8 cellular contexts compared by ENCODE assay signal in genomic region chr10:47047577-47048532, GRCh38.
DNase-seq lines count a peak whose midpoint lies in the region; ATAC-seq and TF ChIP-seq lines count a peak whose summit lies in the region.

No MANE protein-coding gene starts in this region.

- CTCF ChIA-PET in mammary epithelial cell (lab: Charles Lee; ENCODE audit: low non-redundant PET), result interaction anchor here (0.6 to 1.2 kb wide), 5 partner anchors 168 to 738 kb away, joined by 3 to 14 read pairs (median 4); no protein-coding TSS in a partner anchor

- BruUV-seq in mammary epithelial cell (replicated peaks; lab: Mats Ljungman, UMichigan), result no TSS peak

- no peak overlapping the region for H2AFZ ChIP-seq in mammary epithelial cell (ENCODE audit: low read depth, low read length)

- no peaks in the 10 kb centered on the region for H4K20me1 ChIP-seq in mammary epithelial cell (ENCODE audit: insufficient read depth, low read length)

- 51% methylated on average over 14 of the region's 15 CpGs for WGBS in mammary epithelial cell (ENCODE audit: low coverage, missing lambda C conversion rate)

- no peaks in the 10 kb centered on the region for H3K4me1 ChIP-seq in mammary epithelial cell (ENCODE audit: insufficient read depth, low read length)

- dilution Hi-C loops in mammary epithelial cell (cut with HindIII; ENCODE audit: low sequenced_read_pairs), result loop anchor here (5.0 kb wide), 1 partner anchor 54 kb away; no protein-coding TSS in a partner anchor

- in situ Hi-C loops in ACHN (cut with HindIII; ENCODE audit: low pct_ligation_motif_present, low pct_unique_long_range_greater_than_20kb, low sequenced_read_pairs), result no loop called here
- in situ Hi-C loops in GM13976 (cut with MboI; ENCODE audit: low sequenced_read_pairs, unreplicated experiment), result no loop called here
- in situ Hi-C loops in mammary epithelial cell (cut with MboI; ENCODE audit: low sequenced_read_pairs in 2 of 2), result no loop called here

- no peak overlapping the region for H3K4me2 ChIP-seq in mammary epithelial cell (ENCODE audit: insufficient read depth, low read depth, low read length)

- no peak overlapping the region for H3K27ac ChIP-seq in mammary epithelial cell (ENCODE audit: insufficient read depth, low read depth, low read length)

- peak; percentile 93 for TF ChIP-seq CTCF in GM13976 (IDR thresholded peaks at IDR 0.05; ENCODE audit: borderline replicate concordance, control extremely low read depth, extremely low read depth, insufficient read depth, missing control alignments)
- peak; percentile 82 to 92 for TF ChIP-seq CTCF in mammary epithelial cell (conservative IDR thresholded peaks at IDR 0.05 in 1 of 2, IDR thresholded peaks at IDR 0.05 in 1 of 2; ENCODE audit: extremely low read depth in 1 of 2, insufficient read depth in 1 of 2, low read depth in 1 of 2, low read length in 2 of 2)

- no peaks in the 10 kb centered on the region for H3K27me3 ChIP-seq in mammary epithelial cell (ENCODE audit: insufficient read depth, low read length)

- no peaks in the 10 kb centered on the region for H3K9me3 ChIP-seq in mammary epithelial cell (replicated peaks; ENCODE audit: insufficient read depth, low read length)

- ATAC-seq in HG02798 (IDR thresholded peaks at IDR 0.05; ENCODE audit: poor library complexity, unreplicated experiment), result no peak

- no peaks in the 10 kb centered on the region for H3K79me2 ChIP-seq in mammary epithelial cell (ENCODE audit: insufficient read depth, low read length)

- no peaks in the 10 kb centered on the region for H3K36me3 ChIP-seq in mammary epithelial cell (ENCODE audit: insufficient read depth, low read length)

- intact Hi-C loops in mammary epithelial cell (cut with micrococcal nuclease), result loop anchor here (1.0 to 10.0 kb wide), 3 partner anchors 147 to 292 kb away; no protein-coding TSS in a partner anchor

- no peak overlapping the region for H3K4me3 ChIP-seq in mammary epithelial cell (replicated peaks in 1 of 3; ENCODE audit: insufficient read depth in 1 of 3, low read depth in 2 of 3, low read length in 3 of 3)

- no peak overlapping the region for H3K9ac ChIP-seq in mammary epithelial cell (ENCODE audit: insufficient read depth, low read length)

- DNase-seq in ACHN (peak; percentile 64), GM13976 (ENCODE audit: low spot score) (peak; percentile 84), NCI-H1694 (lab: John Stamatoyannopoulos, UW) (peak; percentile 35), mammary epithelial cell (peak; percentile 46), kidney tubule cell (ENCODE audit: low spot score) (peak; percentile 65)
- DNase-seq in activated CD4-positive, CD25-positive, alpha-beta regulatory T cell treated with anti-CD3 and anti-CD28 coated beads, Interleukin-2, amount 50 U/mL, for 72 hours, result peak; percentile 81
- DNase-seq in stimulated activated CD4-positive, alpha-beta T cell treated with anti-CD3 and anti-CD28 coated beads, Interleukin-4, amount 100 ng/mL, for 1 hour, result peak; percentile 83
